ENCODE assay signal across 11 cellular contexts in genomic region chr15:79523266-79523665, GRCh38.
"Had no signal": no experiment of that assay in that cellular context is flagged by ENCODE, and none has a peak within 500 bp of the region (broad histone marks: within the 10 kb centered on the region; RNA-seq: fewer than 3 reads in every experiment).

No MANE protein-coding gene starts in this region.

- DNase-seq: activated CD4-positive, alpha-beta T cell treated with anti-CD3 and anti-CD28 coated beads for 1 hour; activated CD4-positive, alpha-beta T cell treated with anti-CD3 and anti-CD28 coated beads, Interleukin-2, amount 50 U/mL, for 48 hours; activated naive CD4-positive, alpha-beta T cell treated with Interleukin-2 at 50 U/mL for 16 hours; effector CD8-positive, alpha-beta T cell; foreskin melanocyte; kidney glomerular epithelial cell; lower lobe of right lung; psoas muscle; stimulated activated CD4-positive, alpha-beta T cell treated with anti-CD3 and anti-CD28 coated beads, Interleukin-1b, Interleukin-23, amount 100 ng/mL, for 48 hours; T1000; upper lobe of right lung had no signal
